Comparison of ENCODE assay signal across 23 cellular contexts in genomic region chr14:70793637-70794036, GRCh38. TPM values are rescaled to one million over a fixed set of nuclear protein-coding genes. Genes with fewer than 3 reads are reported as not detected.
DNase-seq lines count a peak whose midpoint lies in the region; ATAC-seq, FAIRE-seq and TF ChIP-seq lines count a peak whose summit lies in the region.
"Had no signal": no experiment of that assay in that cellular context is flagged by ENCODE, and none has a peak within 500 bp of the region (broad histone marks: within the 10 kb centered on the region; RNA-seq: fewer than 3 reads in every experiment).

No MANE protein-coding gene starts in this region.

- POLR2A ChIA-PET in GM12878 (lab: Charles Lee) = no interaction called here

- no peak overlapping the region for H3K4me3 ChIP-seq in GM12878
- H3K4me3 ChIP-seq in skeletal muscle tissue (ENCODE audit: low read length in 3 of 3) = no peak overlapping the region
- H3K4me3 ChIP-seq: BLaER1, GM23248, MG63, PC-9 had no signal

- DNase-seq in GM12891 (ENCODE audit: insufficient read length, low spot score) (no peak), GM12878 (ENCODE audit: low read depth, low spot score) (no peak), left lobe of liver (ENCODE audit: low spot score) (no peak), NCI-H2196 treated with DMSO at 0.1 percent for 48 hours (lab: John Stamatoyannopoulos, UW; ENCODE audit: unreplicated experiment) (no peak), glutamatergic neuron (no peak), putamen (ENCODE audit: low spot score) (no peak)
- DNase-seq: CD4-positive, alpha-beta T cell; DMS79; EL; GM23248; HCEC 1CT; IMR-90; KG1; MG63; NCI-H2029; NCI-H2227 treated with DMSO at 0.1 percent for 48 hours; NCI-H526 treated with DMSO at 0.1 percent for 48 hours; PC-9; SHP77 had no signal

- no peaks in the 10 kb centered on the region for H3K27me3 Mint-ChIP-seq in glutamatergic neuron (ENCODE audit: unreplicated experiment)
- H3K27me3 Mint-ChIP-seq: CD4-positive, alpha-beta T cell had no signal

- TF ChIP-seq RAD21 in GM12878 (IDR thresholded peaks at IDR 0.05; ENCODE audit: insufficient read depth, low read depth, low read length) = no peak

- TF ChIP-seq POLR2A in GM12891 (IDR thresholded peaks at IDR 0.05; ENCODE audit: low read depth, low read length) (no peak), GM12878 (IDR thresholded peaks at IDR 0.05; ENCODE audit: low read depth, low read length) (no peak)

- 0 out of 2 replicates have a peak, but pooled peaks cover 2% of the 10 kb centered on the region for H3K79me2 ChIP-seq in GM12878 (ENCODE audit: control insufficient read depth, insufficient read depth, low read length)

- H3K9ac ChIP-seq in GM12878 (ENCODE audit: control insufficient read depth, insufficient read depth, low read length) (no peak overlapping the region), skeletal muscle tissue (ENCODE audit: low read depth in 1 of 3, low read length in 3 of 3) (no peak overlapping the region)
- H3K9ac ChIP-seq: BLaER1, GM23248 had no signal

- H3K36me3 Mint-ChIP-seq in glutamatergic neuron (ENCODE audit: unreplicated experiment) = peaks cover 4% of the 10 kb centered on the region

- WGBS in GM12878 (ENCODE audit: insufficient coverage, insufficient replicate concordance, low lambda C conversion rate, missing lambda C conversion rate) = 67% methylated on average over 3 of the region's 3 CpGs

- BruUV-seq in GM12878 (replicated peaks; lab: Mats Ljungman, UMichigan) = no TSS peak

- no peaks in the 10 kb centered on the region for H3K4me1 ChIP-seq in GM12878 (ENCODE audit: control insufficient read depth, insufficient read depth, low read length)
- peaks cover 13 to 18% (median 14%) of the 10 kb centered on the region in 3 donors for H3K4me1 ChIP-seq in skeletal muscle tissue (ENCODE audit: control insufficient read depth in 3 of 3, insufficient read depth in 3 of 3, low read length in 3 of 3)
- H3K4me1 ChIP-seq: BLaER1 had no signal

- FAIRE-seq in GM12891 (lab: Jason Lieb, UNC) = peak; percentile 9
- no peak for FAIRE-seq in GM12878 (lab: Jason Lieb, UNC)
- FAIRE-seq: A204.1, GM18507 had no signal

- H3K9me3 ChIP-seq in GM12878 (replicated peaks; ENCODE audit: control insufficient read depth, insufficient read depth, low read length) (no peaks in the 10 kb centered on the region), skeletal muscle tissue (ENCODE audit: control insufficient read depth in 3 of 3, low read length in 3 of 3) (no peaks in the 10 kb centered on the region)
- H3K9me3 ChIP-seq: BLaER1, MG63 had no signal

- CTCF ChIA-PET in GM12878 (lab: Yijun Ruan, JAX) = no interaction called here

- ATAC-seq in GM12878 = no peak
- ATAC-seq in left lobe of liver = peak; percentile 37

- H3K36me3 ChIP-seq in GM12878 (ENCODE audit: control insufficient read depth in 2 of 2, insufficient read depth in 2 of 2, low read length in 1 of 2) (peaks cover 0 to 4% of the 10 kb centered on the region in 2 experiments; a peak in 1 of 4 replicates), skeletal muscle tissue (ENCODE audit: control insufficient read depth in 3 of 3, insufficient read depth in 3 of 3, low read length in 3 of 3) (peaks cover 0 to 2% (median 0%) of the 10 kb centered on the region in 3 donors)
- H3K36me3 ChIP-seq: BLaER1, MG63 had no signal

- no peak for TF ChIP-seq EP300 in GM12878 (IDR thresholded peaks at IDR 0.05; ENCODE audit: borderline replicate concordance in 1 of 2, control insufficient read depth in 1 of 2, low read depth in 2 of 2, low read length in 2 of 2)

- no peak overlapping the region for H3K4me3 Mint-ChIP-seq in glutamatergic neuron (ENCODE audit: unreplicated experiment)
- H3K4me3 Mint-ChIP-seq: CD4-positive, alpha-beta T cell had no signal

- H3K27me3 ChIP-seq in GM12878 (replicated peaks in 1 of 2; ENCODE audit: control insufficient read depth in 2 of 2, insufficient read depth in 2 of 2, low read length in 1 of 2) (no peaks in the 10 kb centered on the region), skeletal muscle tissue (ENCODE audit: control insufficient read depth in 3 of 3, insufficient read depth in 3 of 3, low read length in 3 of 3) (no peaks in the 10 kb centered on the region)
- H3K27me3 ChIP-seq: BLaER1, MG63 had no signal

- H3K4me1 Mint-ChIP-seq in glutamatergic neuron (ENCODE audit: low read depth, unreplicated experiment) = peaks cover 22% of the 10 kb centered on the region

- H3K27ac ChIP-seq in GM12878 (ENCODE audit: control insufficient read depth, insufficient read depth) (no peak overlapping the region), skeletal muscle tissue (ENCODE audit: low read depth, low read length) (peak overlapping the region; percentile 31)
- H3K27ac ChIP-seq: BLaER1, GM23248, PC-9 had no signal

- TF ChIP-seq CTCF in GM12878 (IDR thresholded peaks at IDR 0.05 in 2 of 3, conservative IDR thresholded peaks at IDR 0.05 in 1 of 3; ENCODE audit: control insufficient read depth in 2 of 3, extremely low read depth in 1 of 3, insufficient read depth in 1 of 3, low read depth in 3 of 3, low read length in 3 of 3) = no peak
- TF ChIP-seq CTCF in glutamatergic neuron (IDR thresholded peaks at IDR 0.05; ENCODE audit: partially characterized antibody, unreplicated experiment) = no peak

- H3K9me3 Mint-ChIP-seq in glutamatergic neuron (ENCODE audit: unreplicated experiment) = peaks cover 1% of the 10 kb centered on the region
- H3K9me3 Mint-ChIP-seq: CD4-positive, alpha-beta T cell had no signal

- no peak overlapping the region for H3K27ac Mint-ChIP-seq in glutamatergic neuron (ENCODE audit: unreplicated experiment)
- H3K27ac Mint-ChIP-seq: CD4-positive, alpha-beta T cell had no signal

- RAD21 ChIA-PET in GM12878 (lab: Charles Lee; ENCODE audit: unreplicated experiment) = no interaction called here

- SMC1A ChIA-PET in GM12878 (lab: Charles Lee; ENCODE audit: uncharacterized antibody, unreplicated experiment) = no interaction called here

- H2AFZ ChIP-seq in GM12878 (ENCODE audit: control insufficient read depth, low read depth, low read length) = no peak overlapping the region
- H2AFZ ChIP-seq: GM23248, PC-9 had no signal

- no peaks in the 10 kb centered on the region for H4K20me1 ChIP-seq in GM12878 (ENCODE audit: control insufficient read depth, insufficient read depth)
- H4K20me1 ChIP-seq: BLaER1 had no signal

- in situ Hi-C loops in GM12878 (cut with MboI) = no loop called here

- intact Hi-C loops in GM12878 (cut with micrococcal nuclease; ENCODE audit: unreplicated experiment) = no loop called here

- H3K4me2 ChIP-seq in GM12878 (ENCODE audit: control insufficient read depth, insufficient read depth) = no peak overlapping the region
- H3K4me2 ChIP-seq: BLaER1, PC-9 had no signal

TF ChIP-seq in GM12891, 5 proteins besides CTCF, POLR2A, EP300 and RAD21:
- TF ChIP-seq SPI1 (IDR thresholded peaks at IDR 0.05; ENCODE audit: low read depth, low read length) (no peak), TAF1 (IDR thresholded peaks at IDR 0.05; ENCODE audit: low read depth, low read length) (no peak), PAX5 (IDR thresholded peaks at IDR 0.05; ENCODE audit: insufficient read depth, low read length, severe bottlenecking) (no peak), POLR2AphosphoS5 (IDR thresholded peaks at IDR 0.05; ENCODE audit: low read depth, low read length) (no peak), POU2F2 (IDR thresholded peaks at IDR 0.05; ENCODE audit: low read depth, low read length) (no peak)

TF ChIP-seq in GM12878, 131 proteins besides CTCF, POLR2A, EP300 and RAD21:
- TF ChIP-seq ZNF24 (IDR thresholded peaks at IDR 0.05) = peak; percentile 81; the same call in 1 of the 2 replicates
- no peak for TF ChIP-seq SREBF2 (IDR thresholded peaks at IDR 0.05; ENCODE audit: low read length)
- no peak for TF ChIP-seq CHD2 (IDR thresholded peaks at IDR 0.05; ENCODE audit: borderline replicate concordance, low read depth, low read length)
- no peak for TF ChIP-seq RELB (IDR thresholded peaks at IDR 0.05; ENCODE audit: low read depth)
- TF ChIP-seq CREM (IDR thresholded peaks at IDR 0.05; ENCODE audit: low read depth) = no peak
- TF ChIP-seq HDAC2 (IDR thresholded peaks at IDR 0.05) = no peak

RNA-seq across cellular contexts. Expression of gene MAP3K9, which starts 15.7 kb away (rescaled TPM):
- 1.7 TPM for polyA plus RNA-seq in GM12891 (2012; ENCODE audit: low read depth, missing spikeins)
- total RNA-seq in GM12878 (2013; cell fraction: nucleolus; rRNA removed) = 8.9 and 12.9 TPM in 2 replicates
- 3.2 and 4.8 TPM in 2 replicates for total RNA-seq in GM12878 (2014; rRNA removed)
- total RNA-seq in GM12878 (2014; rRNA removed; fragmentation: Illumina TruSeq; extraction: Trizol) = 3.3 TPM in 2 replicates
- total RNA-seq in GM12878 (2021) = 7.5 and 7.9 TPM in 2 replicates
- 1.9 TPM for polyA plus RNA-seq in GM12878 (2011; ENCODE audit: low read depth)
- polyA plus RNA-seq in GM12878 (2011; rRNA removed) = 1.6 and 2.8 TPM in 2 replicates
- polyA plus RNA-seq in GM12878 (2011; cell fraction: cytosol; rRNA removed) = 2.3 and 2.4 TPM in 2 replicates
- 3.9 and 5.0 TPM in 2 replicates for polyA plus RNA-seq in GM12878 (2011; cell fraction: nucleus; rRNA removed)
- 2.9 and 3.3 TPM in 2 replicates for polyA plus RNA-seq in GM12878 (2012)
- polyA plus RNA-seq in GM12878 (2014; fragmentation: Illumina TruSeq; extraction: Trizol) = 3.4 and 4.1 TPM in 2 replicates
- under 1 TPM; 0.48 to 0.58 TPM for polyA plus RNA-seq in GM12878 (2014; fragmentation: Nextera tagmentation; extraction: Ambion mirVana)
- 3.0 and 3.3 TPM in 2 replicates for polyA plus RNA-seq in GM12878 (2014; rRNA removed)
- polyA plus RNA-seq in GM12878 (2016; fragmentation: Nextera tagmentation; extraction: Ambion mirVana) = 1 to 10 TPM; 1.3 TPM
- 4.7 and 5.1 TPM in 2 replicates for polyA minus RNA-seq in GM12878 (2011; rRNA and poly(A)+ RNA removed)
- polyA minus RNA-seq in GM12878 (2011; cell fraction: cytosol; rRNA and poly(A)+ RNA removed) = 1.7 and 1.8 TPM in 2 replicates
- 2.2 and 3.8 TPM in 2 replicates for polyA minus RNA-seq in GM12878 (2011; cell fraction: nucleus; rRNA and poly(A)+ RNA removed)
- total RNA-seq in left lobe of liver = 3.1 TPM
- under 0.01 TPM for total RNA-seq in skeletal muscle tissue
- 20.0 TPM for total RNA-seq in glutamatergic neuron (ENCODE audit: unreplicated experiment)
- total RNA-seq: GM23248 had no signal
